1 cellular context compared by ENCODE assay signal in genomic region chr5:94573349-94573748, GRCh38.
A peak's percentile ranks its signal among the peaks of the same experiment; 100 is the strongest.
TF ChIP-seq lines count a peak whose summit lies in the region.

No MANE protein-coding gene starts in this region.

TF ChIP-seq in H1, 55 proteins besides CTCF, POLR2A, EP300 and RAD21:
- TF ChIP-seq, protein P1, sequence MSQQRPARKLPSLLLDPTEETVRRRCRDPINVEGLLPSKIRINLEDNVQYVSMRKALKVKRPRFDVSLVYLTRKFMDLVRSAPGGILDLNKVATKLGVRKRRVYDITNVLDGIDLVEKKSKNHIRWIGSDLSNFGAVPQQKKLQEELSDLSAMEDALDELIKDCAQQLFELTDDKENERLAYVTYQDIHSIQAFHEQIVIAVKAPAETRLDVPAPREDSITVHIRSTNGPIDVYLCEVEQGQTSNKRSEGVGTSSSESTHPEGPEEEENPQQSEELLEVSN (IDR thresholded peaks at IDR 0.05) = 0 out of 2 replicates have a peak, but pooled peaks have one; percentile 25
TF ChIP-seq in H1: peak in this region for 1; not testable (repeated sequence) for 54.
